Comparison of ENCODE assay signal across 8 cellular contexts in genomic region chr10:133308431-133309110, GRCh38. TPM values are rescaled to one million over a fixed set of nuclear protein-coding genes. Genes with fewer than 3 reads are reported as not detected.
A peak's percentile ranks its signal among the peaks of the same experiment; 100 is the strongest.
DNase-seq lines count a peak whose midpoint lies in the region; ATAC-seq and TF ChIP-seq lines count a peak whose summit lies in the region.

TSS of gene TUBGCP2 (minus strand) at chr10:133308872. CDS start at chr10:133302941, 5,931 bp downstream.
TSS of gene ZNF511 (plus strand) at chr10:133308914. CDS start at chr10:133308944, 30 bp downstream.

- peaks cover 5% of the 10 kb centered on the region for H3K36me3 Mint-ChIP-seq in mesothelial cell of epicardium

- peak within 1 kb of the TSS; percentile 99 for H3K27ac Mint-ChIP-seq in mesothelial cell of epicardium

- peak within 1 kb of the TSS; percentile 97 for H3K27ac ChIP-seq in BLaER1

- DNase-seq in NOMO-1 treated with dmso at 0.1 percent for 144 hours (lab: John Stamatoyannopoulos, UW; ENCODE audit: unreplicated experiment) (peak; percentile 66), mesothelial cell of epicardium (ENCODE audit: low spot score in 2 of 2, unreplicated experiment in 2 of 2) (peak; percentile 77 to 90)
- DNase-seq in activated CD8-positive, alpha-beta memory T cell treated with anti-CD3 and anti-CD28 coated beads, Interleukin-2, amount 50 U/mL, for 1 hour (ENCODE audit: extremely low read depth): peak; percentile 65
- DNase-seq in stimulated activated CD8-positive, alpha-beta memory T cell treated with anti-CD3 and anti-CD28 coated beads, Interleukin-15, amount 100 ng/mL, for 48 hours (ENCODE audit: low read depth in 2 of 2): peak; percentile 86

- no peaks in the 10 kb centered on the region for H3K9me3 Mint-ChIP-seq in mesothelial cell of epicardium

- H3K9ac ChIP-seq in BLaER1: peak within 1 kb of the TSS; percentile 96

- H4K20me1 ChIP-seq in BLaER1: peaks cover 71% of the 10 kb centered on the region

- TF ChIP-seq CTCF in mesothelial cell of epicardium (IDR thresholded peaks at IDR 0.05; ENCODE audit: unreplicated experiment): no peak

- peak within 1 kb of the TSS; percentile 96 for H3K4me2 ChIP-seq in BLaER1

- ATAC-seq in GM19043 (IDR thresholded peaks at IDR 0.05; ENCODE audit: low read depth, unreplicated experiment) (peak; percentile 80), HG03342 (IDR thresholded peaks at IDR 0.05; ENCODE audit: unreplicated experiment) (peak; percentile 72)

- H3K36me3 ChIP-seq in BLaER1: peaks cover 54% of the 10 kb centered on the region

- peak within 1 kb of the TSS; percentile 100 for H3K4me3 ChIP-seq in BLaER1

- peaks cover 45% of the 10 kb centered on the region for H3K4me1 ChIP-seq in BLaER1

- H3K27me3 ChIP-seq in BLaER1: no peaks in the 10 kb centered on the region

- H3K4me1 Mint-ChIP-seq in mesothelial cell of epicardium: peaks cover 12% of the 10 kb centered on the region

- in situ Hi-C loops in endometrial microvascular endothelial cells (cut with HindIII; ENCODE audit: inconsistent ontology term, low pct_unique_long_range_greater_than_20kb, low sequenced_read_pairs): no loop called here

- no peaks in the 10 kb centered on the region for H3K9me3 ChIP-seq in BLaER1

- H3K4me3 Mint-ChIP-seq in mesothelial cell of epicardium: peak within 1 kb of the TSS; percentile 95

- no peaks in the 10 kb centered on the region for H3K27me3 Mint-ChIP-seq in mesothelial cell of epicardium (ENCODE audit: low read depth)

RNA-seq across cellular contexts. Expression of gene TUBGCP2, which starts in this region (rescaled TPM):
- total RNA-seq in endometrial microvascular endothelial cells (ENCODE audit: inconsistent ontology term): 63.8 TPM
- 69.6 to 81.0 TPM (median 70.9 TPM) in 3 replicates for total RNA-seq in mesothelial cell of epicardium

RNA-seq across cellular contexts. Expression of gene ZNF511, which starts in this region (rescaled TPM):
- total RNA-seq in endometrial microvascular endothelial cells (ENCODE audit: inconsistent ontology term) (35.9 TPM), mesothelial cell of epicardium (38.6 to 44.9 TPM (median 39.5 TPM) in 3 replicates)

Comparison
In these comparisons a context has a peak if more than half of its experiments do, and no peak if none do; other contexts are left out.
1. Peak in every context shown above with its lines: DNase-seq, ATAC-seq, H3K4me3 ChIP-seq and H3K27ac ChIP-seq.